9 cellular contexts compared by ENCODE assay signal in the genomic region with DNA sequence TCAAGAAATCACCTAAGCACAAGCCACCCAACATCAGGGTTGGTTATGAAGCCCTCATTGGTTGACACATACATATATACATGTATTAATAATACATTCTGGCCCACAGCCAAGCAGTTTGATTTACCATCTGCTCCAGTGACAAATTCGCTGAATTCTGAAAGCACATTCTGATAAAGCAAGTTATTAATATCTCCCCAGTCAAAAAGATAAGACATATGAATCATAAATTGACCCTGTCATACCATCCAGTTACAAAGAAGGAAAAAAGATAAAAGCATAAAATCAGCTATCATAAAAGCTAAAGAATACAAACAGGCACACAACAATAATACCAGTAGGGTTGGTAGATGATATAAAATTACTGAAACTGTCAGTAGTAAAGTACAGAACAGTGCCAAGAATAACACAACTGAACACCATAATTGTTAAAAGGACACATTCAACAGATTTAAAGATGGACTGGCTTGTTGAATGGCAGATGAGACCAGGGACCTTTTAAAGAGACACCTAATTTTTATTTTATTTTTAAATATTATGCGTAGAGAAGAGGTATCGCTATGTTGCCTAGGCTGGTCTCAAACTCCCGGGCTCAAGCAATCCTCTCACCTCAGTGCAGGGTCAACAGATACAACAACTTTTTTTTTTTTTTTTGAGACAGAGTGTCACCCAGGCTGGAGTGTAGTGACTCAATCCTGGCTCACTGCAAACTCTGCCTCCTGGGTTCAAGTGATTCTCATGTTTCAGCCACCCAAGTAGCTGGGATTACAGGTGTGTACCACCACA. TPM values are rescaled to one million over a fixed set of nuclear protein-coding genes. Genes with fewer than 3 reads are reported as not detected.
DNase-seq lines count a peak whose midpoint lies in the region; FAIRE-seq lines count a peak whose summit lies in the region.
"Had no signal": no experiment of that assay in that cellular context is flagged by ENCODE, and none has a peak within 500 bp of the region (broad histone marks: within the 10 kb centered on the region; RNA-seq: fewer than 3 reads in every experiment).

No MANE protein-coding gene starts in this region.

- FAIRE-seq in GM19239 (lab: Jason Lieb, UNC), result peak; percentile 37
- FAIRE-seq: H1 had no signal

- no peak overlapping the region for H3K4me3 ChIP-seq in skeletal muscle cell (ENCODE audit: low read depth, low read length)

- DNase-seq in GM19239 (ENCODE audit: insufficient read length, low spot score) (no peak), LHCN-M2 (ENCODE audit: low read depth) (peak; percentile 56), amniotic epithelial cell (ENCODE audit: low read depth) (peak; percentile 72), skeletal muscle cell (ENCODE audit: low read depth) (peak; percentile 10), anterior cingulate cortex (lab: John Stamatoyannopoulos, UW) (no peak), cerebellum (ENCODE audit: low spot score) (no peak), NCI-H146 treated with DMSO at 0.1 percent for 48 hours (lab: John Stamatoyannopoulos, UW; ENCODE audit: unreplicated experiment) (no peak), NOMO-1 (lab: John Stamatoyannopoulos, UW; ENCODE audit: unreplicated experiment in 2 of 2) (no peak)

RNA-seq across cellular contexts. Expression of a gene that starts 7.7 kb away (rescaled TPM):
- total RNA-seq in LHCN-M2 (2014; rRNA removed), result 43.3 and 58.5 TPM in 2 replicates
- 15.7 TPM for polyA plus RNA-seq in LHCN-M2 (2012)
- 49.3 TPM for total RNA-seq in cerebellum

Comparison
In these comparisons a context has a peak if more than half of its experiments do, and no peak if none do; other contexts are left out.
1. DNase-seq: peak in LHCN-M2 (single experiment), amniotic epithelial cell (single experiment) and skeletal muscle cell (single experiment); none in GM19239 (single experiment), anterior cingulate cortex (0 of 58), cerebellum (single experiment), NCI-H146 treated with DMSO at 0.1 percent for 48 hours (single experiment) and NOMO-1 (0 of 2).